Comparison of ENCODE assay signal across 8 cellular contexts in genomic region chr22:30253205-30253852, GRCh38. TPM values are rescaled to one million over a fixed set of nuclear protein-coding genes. Genes with fewer than 3 reads are reported as not detected.
DNase-seq lines count a peak whose midpoint lies in the region; ATAC-seq lines count a peak whose summit lies in the region.

No MANE protein-coding gene starts in this region.

- DNase-seq in Ammon's horn (ENCODE audit: low spot score) (peak; percentile 74), NCI-H1694 treated with DMSO at 0.1 percent for 48 hours (lab: John Stamatoyannopoulos, UW) (peak; percentile 68), caudate nucleus (lab: John Stamatoyannopoulos, UW) (peak in 49 of 61 donors; percentile 7 to 86 (median 47)), myocyte (ENCODE audit: low read depth) (peak; percentile 86), cerebellar cortex (ENCODE audit: low spot score) (no peak), ecto neural progenitor cell (ENCODE audit: low spot score) (no peak), GOT3 (lab: John Stamatoyannopoulos, UW) (no peak)

- H3K27ac ChIP-seq in caudate nucleus (ENCODE audit: low read depth, low read length) = no peak overlapping the region

- ATAC-seq in HG03039 (IDR thresholded peaks at IDR 0.05; ENCODE audit: unreplicated experiment) = no peak

RNA-seq across cellular contexts. Expression of gene LIF, which starts 6.8 kb away (rescaled TPM):
- 13.5 and 14.8 TPM in 2 replicates for total RNA-seq in myocyte
- 151 TPM for polyA plus RNA-seq in myocyte (2012)

RNA-seq across cellular contexts. Expression of gene OSM, which starts 13.3 kb away (rescaled TPM):
- not detected in 2 replicates for total RNA-seq in myocyte
- polyA plus RNA-seq in myocyte (2012) = 0.08 TPM

RNA-seq across cellular contexts. Expression of gene CASTOR1, which starts 36.0 kb away (rescaled TPM):
- total RNA-seq in myocyte = 11.3 and 13.3 TPM in 2 replicates
- 30.2 TPM for polyA plus RNA-seq in myocyte (2012)

Comparison
In these comparisons a context has a peak if more than half of its experiments do, and no peak if none do; other contexts are left out.
1. DNase-seq: peak in Ammon's horn (single experiment), NCI-H1694 treated with DMSO at 0.1 percent for 48 hours (single experiment), caudate nucleus (49 of 61) and myocyte (single experiment); none in cerebellar cortex (single experiment), ecto neural progenitor cell (single experiment) and GOT3 (single experiment).